ENCODE assay signal across 8 cellular contexts in genomic region chr6:158818580-158819212, GRCh38. TPM values are rescaled to one million over a fixed set of nuclear protein-coding genes. Genes with fewer than 3 reads are reported as not detected.
DNase-seq lines count a peak whose midpoint lies in the region; ATAC-seq and TF ChIP-seq lines count a peak whose summit lies in the region.

No MANE protein-coding gene starts in this region.

- peak; percentile 45 to 47 for ATAC-seq in CD4-positive, CD25-positive, alpha-beta regulatory T cell (ENCODE audit: low read depth in 2 of 2)
- ATAC-seq in GM19397 (IDR thresholded peaks at IDR 0.05; ENCODE audit: unreplicated experiment) (peak; percentile 30), HG03460 (IDR thresholded peaks at IDR 0.05; ENCODE audit: unreplicated experiment) (peak; percentile 29), upper lobe of right lung (peak; percentile 63)

- TF ChIP-seq EP300 in ovary (IDR thresholded peaks at IDR 0.05) = no peak

- no peak for TF ChIP-seq CTCF in ovary (IDR thresholded peaks at IDR 0.05)
- no peak for TF ChIP-seq CTCF in upper lobe of right lung (IDR thresholded peaks at IDR 0.05)

- peak overlapping the region; percentile 60 to 83 (median 83) for H3K27ac Mint-ChIP-seq in CD4-positive, CD25-positive, alpha-beta regulatory T cell

- no peaks in the 10 kb centered on the region for H3K27me3 ChIP-seq in CD4-positive, CD25-positive, alpha-beta regulatory T cell (ENCODE audit: control insufficient read depth, insufficient read depth, low read length)
- H3K27me3 ChIP-seq in SJSA1 (replicated peaks) (no peaks in the 10 kb centered on the region), ovary (no peaks in the 10 kb centered on the region), upper lobe of right lung (no peaks in the 10 kb centered on the region)

- H3K9me3 ChIP-seq in CD4-positive, CD25-positive, alpha-beta regulatory T cell (ENCODE audit: control insufficient read depth in 2 of 2, low read length in 2 of 2) = no peaks in the 10 kb centered on the region
- H3K9me3 ChIP-seq in SJSA1 (replicated peaks) (no peaks in the 10 kb centered on the region), ovary (no peaks in the 10 kb centered on the region), upper lobe of right lung (no peaks in the 10 kb centered on the region)

- peak overlapping the region; percentile 35 for H3K4me3 ChIP-seq in CD4-positive, CD25-positive, alpha-beta regulatory T cell (ENCODE audit: low read depth, low read length)
- H3K4me3 ChIP-seq in SJSA1 (peak overlapping the region; percentile 92), ovary (peak overlapping the region; percentile 61), upper lobe of right lung (peak overlapping the region; percentile 82)

- TF ChIP-seq POLR2A in ovary (IDR thresholded peaks at IDR 0.05) = no peak

- peak overlapping the region; percentile 84 to 99 (median 93) for H3K4me3 Mint-ChIP-seq in CD4-positive, CD25-positive, alpha-beta regulatory T cell

- H3K36me3 ChIP-seq in CD4-positive, CD25-positive, alpha-beta regulatory T cell (ENCODE audit: control insufficient read depth, insufficient read depth, low read length) = peaks cover 22% of the 10 kb centered on the region
- H3K36me3 ChIP-seq in SJSA1 = peaks cover 47% of the 10 kb centered on the region
- H3K36me3 ChIP-seq in ovary = no peaks in the 10 kb centered on the region
- peaks cover 7% of the 10 kb centered on the region for H3K36me3 ChIP-seq in upper lobe of right lung

- peaks cover 28 to 47% (median 35%) of the 10 kb centered on the region in 4 donors for H3K4me1 Mint-ChIP-seq in CD4-positive, CD25-positive, alpha-beta regulatory T cell

- peak; percentile 59 to 83 (median 76) for DNase-seq in CD4-positive, CD25-positive, alpha-beta regulatory T cell
- DNase-seq in SJSA1 (ENCODE audit: low read depth in 1 of 2, low spot score in 2 of 2) (peak; percentile 54 to 70), globus pallidus (ENCODE audit: low spot score) (peak; percentile 15), ovary (peak; percentile 64 to 79 (median 73)), upper lobe of right lung (peak; percentile 90)
- DNase-seq in activated naive CD4-positive, alpha-beta T cell treated with Interleukin-2 at 50 U/mL for 16 hours = peak; percentile 74

- 0 to 1% (median 1%) methylated on average over 26 to 63 of the region's 63 CpGs for WGBS in ovary, 3 donors

- intact Hi-C loops in ovary (cut with DNase I) = loop anchor here in 1 of 4 donors (5.0 kb wide), 1 partner anchor 111 kb away; no protein-coding TSS in a partner anchor
- intact Hi-C loops in upper lobe of right lung (cut with DNase I) = no loop called here

- peak overlapping the region; percentile 97 for H3K27ac ChIP-seq in CD4-positive, CD25-positive, alpha-beta regulatory T cell (ENCODE audit: insufficient read depth, low read length, poor library complexity, severe bottlenecking)
- peak overlapping the region; percentile 90 for H3K27ac ChIP-seq in SJSA1
- H3K27ac ChIP-seq in ovary = peak overlapping the region; percentile 94
- H3K27ac ChIP-seq in upper lobe of right lung = peak overlapping the region; percentile 96

- peaks cover 28% of the 10 kb centered on the region for H3K36me3 Mint-ChIP-seq in CD4-positive, CD25-positive, alpha-beta regulatory T cell

- H3K27me3 Mint-ChIP-seq in CD4-positive, CD25-positive, alpha-beta regulatory T cell = peaks cover 12% of the 10 kb centered on the region

- peaks cover 31% of the 10 kb centered on the region for H3K4me1 ChIP-seq in CD4-positive, CD25-positive, alpha-beta regulatory T cell (ENCODE audit: control insufficient read depth, insufficient read depth, low read length, poor library complexity, severe bottlenecking)
- peaks cover 38% of the 10 kb centered on the region for H3K4me1 ChIP-seq in SJSA1 (replicated peaks)
- peaks cover 14% of the 10 kb centered on the region for H3K4me1 ChIP-seq in ovary (ENCODE audit: insufficient read depth)
- peaks cover 27% of the 10 kb centered on the region for H3K4me1 ChIP-seq in upper lobe of right lung

- H3K9me3 Mint-ChIP-seq in CD4-positive, CD25-positive, alpha-beta regulatory T cell = peaks cover 0 to 2% (median 0%) of the 10 kb centered on the region in 7 donors

RNA-seq across cellular contexts. Expression of gene EZR, which starts 0.5 kb away (rescaled TPM):
- 559 TPM for total RNA-seq in CD4-positive, CD25-positive, alpha-beta regulatory T cell
- polyA plus RNA-seq in CD4-positive, CD25-positive, alpha-beta regulatory T cell = 100 to 1,000 TPM; 310 to 497 (median 365) TPM
- total RNA-seq in SJSA1 (2014; rRNA removed; shearing (Covaris generic)) = 202 and 246 TPM in 2 replicates
- 100 to 1,000 TPM in 4 of 7 donors, 10 to 100 TPM in 3; 39.0 to 214 (median 116) TPM for total RNA-seq in ovary
- polyA plus RNA-seq in ovary = 10 to 100 TPM; 45.1 to 85.6 TPM
- 260 TPM for total RNA-seq in upper lobe of right lung

Comparison
In these comparisons a context has a peak if more than half of its experiments do, and no peak if none do; other contexts are left out.
1. Peak in every context shown above with its lines: DNase-seq, ATAC-seq, H3K4me3 ChIP-seq and H3K27ac ChIP-seq.
2. DNase-seq: peak in every context shown above with its lines; median percentile 90 in upper lobe of right lung; 76 in CD4-positive, CD25-positive, alpha-beta regulatory T cell; 74 in activated naive CD4-positive, alpha-beta T cell treated with Interleukin-2 at 50 U/mL for 16 hours; 73 in ovary; 62 in SJSA1; 15 in globus pallidus.
3. H3K4me3 ChIP-seq: peak in every context shown above with its lines; median percentile 92 in SJSA1; 82 in upper lobe of right lung; 61 in ovary; 35 in CD4-positive, CD25-positive, alpha-beta regulatory T cell.